In genomic region chr9:129173296-129174101, GRCh38 we compare ENCODE assay signal across 9 cellular contexts. TPM values are rescaled to one million over a fixed set of nuclear protein-coding genes. Genes with fewer than 3 reads are reported as not detected.
DNase-seq lines count a peak whose midpoint lies in the region; ATAC-seq and TF ChIP-seq lines count a peak whose summit lies in the region.
"Had no signal": no experiment of that assay in that cellular context is flagged by ENCODE, and none has a peak within 500 bp of the region (broad histone marks: within the 10 kb centered on the region; RNA-seq: fewer than 3 reads in every experiment).

No MANE protein-coding gene starts in this region.

- H3K36me3 ChIP-seq in transverse colon, result no peaks in the 10 kb centered on the region

- H3K9me3 ChIP-seq in transverse colon, result no peaks in the 10 kb centered on the region

- TF ChIP-seq POLR2A in lower leg skin (IDR thresholded peaks at IDR 0.05) (no peak), transverse colon (IDR thresholded peaks at IDR 0.05) (no peak)

- ATAC-seq in HG02623 (IDR thresholded peaks at IDR 0.05; ENCODE audit: unreplicated experiment), result no peak

- H3K27ac ChIP-seq in transverse colon, result peak overlapping the region; percentile 93 to 99 (median 96)

- peaks cover 13% of the 10 kb centered on the region for H3K4me1 Mint-ChIP-seq in activated naive CD4-positive, alpha-beta T cell treated with anti-CD3 and anti-CD28 coated beads for 36 hours (ENCODE audit: low read depth)

- peaks cover 2 to 36% (median 19%) of the 10 kb centered on the region in 4 donors for H3K4me1 ChIP-seq in transverse colon

- WGBS in lower leg skin, 2 donors, result 14 to 16% methylated on average over 23 to 29 of the region's 29 CpGs
- 32% methylated on average over 23 of the region's 29 CpGs; no CpG with 5 or more reads in 1 of the 2 donors for WGBS in transverse colon (ENCODE audit: low coverage in 1 of 2), 2 donors

- no peak for DNase-seq in activated naive CD4-positive, alpha-beta T cell treated with anti-CD3 and anti-CD28 coated beads for 36 hours
- DNase-seq in activated naive CD4-positive, alpha-beta T cell treated with Interleukin-2 at 50 U/mL for 16 hours, result no peak
- DNase-seq in astrocyte of the cerebellum (ENCODE audit: low read depth) (no peak), lower leg skin (ENCODE audit: low spot score in 2 of 2) (no peak), transverse colon (no peak), SIG-M5 treated with dmso at 0.1 percent for 504 hours (lab: John Stamatoyannopoulos, UW; ENCODE audit: unreplicated experiment) (no peak), OCI-M2 (lab: John Stamatoyannopoulos, UW; ENCODE audit: unreplicated experiment) (no peak)

- no peaks in the 10 kb centered on the region for H3K27me3 ChIP-seq in transverse colon

- H3K4me3 ChIP-seq in astrocyte of the cerebellum (ENCODE audit: low read depth, low read length) (peak overlapping the region; percentile 94), lower leg skin (ENCODE audit: low read depth, poor library complexity, severe bottlenecking) (peak overlapping the region; percentile 55), transverse colon (peak overlapping the region in 3 of 4 donors; percentile 67 to 93 (median 90))

- CTCF ChIA-PET in activated naive CD4-positive, alpha-beta T cell treated with anti-CD3 and anti-CD28 coated beads for 36 hours (lab: Charles Lee), result interaction anchor here (0.6 to 5.2 kb wide), 21 partner anchors 11 to 608 kb away, joined by 3 to 32 read pairs (median 6); partner anchors contain the start of gene NTMT1

- in situ Hi-C loops in astrocyte of the cerebellum (cut with HindIII; ENCODE audit: low sequenced_read_pairs) (loop anchor here (5.0 kb wide), 1 partner anchor 64 kb away; no protein-coding TSS in a partner anchor), transverse colon (cut with MboI; ENCODE audit: low pct_ligation_motif_present in 1 of 4, low pct_unique_long_range_greater_than_20kb in 1 of 4, low sequenced_read_pairs in 3 of 4) (loop anchor here in 1 of 4 donors (10.0 kb wide), 1 partner anchor 321 kb away; no protein-coding TSS in a partner anchor)

- no peaks in the 10 kb centered on the region for H3K36me3 Mint-ChIP-seq in activated naive CD4-positive, alpha-beta T cell treated with anti-CD3 and anti-CD28 coated beads for 36 hours (ENCODE audit: low read depth)

- no peak overlapping the region for H3K27ac Mint-ChIP-seq in activated naive CD4-positive, alpha-beta T cell treated with anti-CD3 and anti-CD28 coated beads for 36 hours

- no peak for TF ChIP-seq CTCF in astrocyte of the cerebellum (IDR thresholded peaks at IDR 0.05; ENCODE audit: low read depth, low read length, missing control alignments)
- no peak for TF ChIP-seq CTCF in lower leg skin (IDR thresholded peaks at IDR 0.05)
- no peak for TF ChIP-seq CTCF in transverse colon (IDR thresholded peaks at IDR 0.05)

- no peak for TF ChIP-seq EP300 in transverse colon (IDR thresholded peaks at IDR 0.05; ENCODE audit: low read depth)

- H3K9me3 Mint-ChIP-seq in activated naive CD4-positive, alpha-beta T cell treated with anti-CD3 and anti-CD28 coated beads for 36 hours, result no peaks in the 10 kb centered on the region

- no peaks in the 10 kb centered on the region for H3K27me3 Mint-ChIP-seq in activated naive CD4-positive, alpha-beta T cell treated with anti-CD3 and anti-CD28 coated beads for 36 hours (ENCODE audit: low read depth)

- peak overlapping the region; percentile 42 for H3K4me3 Mint-ChIP-seq in activated naive CD4-positive, alpha-beta T cell treated with anti-CD3 and anti-CD28 coated beads for 36 hours

- intact Hi-C loops in activated naive CD4-positive, alpha-beta T cell treated with anti-CD3 and anti-CD28 coated beads for 36 hours (cut with micrococcal nuclease), result loop anchor here (1.0 to 2.0 kb wide), 2 partner anchors 63 to 173 kb away; no protein-coding TSS in a partner anchor
- intact Hi-C loops in lower leg skin (cut with DNase I; ENCODE audit: low total_unique reads) (loop anchor here (10.0 kb wide), 1 partner anchor 431 kb away; no protein-coding TSS in a partner anchor), transverse colon (cut with DNase I; ENCODE audit: low total_unique reads) (loop anchor here (5.0 to 10.0 kb wide), 2 partner anchors 311 to 439 kb away; no protein-coding TSS in a partner anchor)

RNA-seq across cellular contexts. Expression of gene IER5L, which starts 4.6 kb away (rescaled TPM):
- total RNA-seq in activated naive CD4-positive, alpha-beta T cell treated with anti-CD3 and anti-CD28 coated beads for 36 hours, result 1 to 10 TPM; 1.1 to 1.6 TPM
- total RNA-seq in lower leg skin (10 to 100 TPM; 10.9 to 16.1 (median 12.6) TPM), transverse colon (1 to 10 TPM; 1.8 to 6.5 (median 5.2) TPM)
- total RNA-seq: Daoy had no signal
